In the genomic region with DNA sequence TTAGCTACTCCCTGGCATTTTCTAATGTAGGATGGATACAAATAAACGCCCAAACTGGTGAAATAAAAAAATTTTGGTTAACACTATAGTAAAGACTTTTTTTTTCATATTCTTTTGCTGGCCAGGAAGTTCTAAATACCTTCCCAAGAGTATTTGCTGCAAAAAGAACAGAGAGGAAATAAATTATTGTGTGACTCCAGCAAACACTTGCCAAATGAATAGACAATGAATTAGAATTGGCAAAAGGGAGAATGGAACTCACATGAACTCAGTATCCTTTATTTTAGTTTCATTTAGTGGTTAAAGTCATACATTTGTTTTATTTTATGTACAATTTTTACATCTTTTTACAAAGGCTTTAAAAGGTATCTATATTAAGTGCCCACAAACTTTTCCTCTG, we compare ENCODE assay signal across 17 cellular contexts. TPM values are rescaled to one million over a fixed set of nuclear protein-coding genes. Genes with fewer than 3 reads are reported as not detected.
DNase-seq lines count a peak whose midpoint lies in the region; ATAC-seq and TF ChIP-seq lines count a peak whose summit lies in the region.
"Had no signal": no experiment of that assay in that cellular context is flagged by ENCODE, and none has a peak within 500 bp of the region (broad histone marks: within the 10 kb centered on the region; RNA-seq: fewer than 3 reads in every experiment).

No MANE protein-coding gene starts in this region.

- peak overlapping the region; percentile 54 for H3K27ac ChIP-seq in left ventricle myocardium inferior (replicated peaks)
- H3K27ac ChIP-seq in right atrium auricular region: no peak overlapping the region
- peak overlapping the region in 3 of 4 donors; percentile 52 to 70 (median 58) for H3K27ac ChIP-seq in gastroesophageal sphincter
- peak overlapping the region; percentile 16 for H3K27ac ChIP-seq in neural cell (ENCODE audit: low read length)

- no peaks in the 10 kb centered on the region for H3K9me3 ChIP-seq in left ventricle myocardium inferior (replicated peaks)
- no peaks in the 10 kb centered on the region for H3K9me3 ChIP-seq in right atrium auricular region
- H3K9me3 ChIP-seq in gastroesophageal sphincter: no peaks in the 10 kb centered on the region
- H3K9me3 ChIP-seq in neural cell (ENCODE audit: low read length): no peaks in the 10 kb centered on the region

- no peaks in the 10 kb centered on the region for H3F3A ChIP-seq in neural cell (ENCODE audit: insufficient read depth, low read length, poor library complexity, severe bottlenecking)

- no peaks in the 10 kb centered on the region for H4K20me1 ChIP-seq in neural cell (ENCODE audit: insufficient read depth)

- no peak overlapping the region for H2AFZ ChIP-seq in neural cell (ENCODE audit: low read depth, low read length)

- intact Hi-C loops in left ventricle myocardium inferior (cut with micrococcal nuclease): no loop called here

- no peak overlapping the region for H3K4me2 ChIP-seq in neural cell (ENCODE audit: low read length)
- H3K4me2 ChIP-seq: GM23338 had no signal

- H3K4me3 ChIP-seq in left ventricle myocardium inferior (no peak overlapping the region), right atrium auricular region (no peak overlapping the region), gastroesophageal sphincter (no peak overlapping the region), neural cell (ENCODE audit: low read length) (no peak overlapping the region)
- H3K4me3 ChIP-seq: GM23338 had no signal

- DNase-seq in left ventricle myocardium inferior (no peak), right atrium auricular region (ENCODE audit: low spot score) (no peak), inferior parietal cortex (ENCODE audit: extremely low spot score) (no peak), dermis blood vessel endothelial cell (no peak)
- DNase-seq: C1 segment of cervical spinal cord; Calu3; CD4-positive, alpha-beta memory T cell; COR-L47; DMS53; DMS79 treated with DMSO at 0.1 percent for 48 hours; GF-D8; H9 had no signal

- H3K27me3 ChIP-seq in left ventricle myocardium inferior (ENCODE audit: low read depth) (no peaks in the 10 kb centered on the region), right atrium auricular region (no peaks in the 10 kb centered on the region), gastroesophageal sphincter (no peaks in the 10 kb centered on the region), neural cell (ENCODE audit: insufficient read depth, low read depth, low read length) (no peaks in the 10 kb centered on the region)

- no peak for TF ChIP-seq POLR2A in gastroesophageal sphincter (IDR thresholded peaks at IDR 0.05)

- H3K36me3 ChIP-seq in left ventricle myocardium inferior: no peaks in the 10 kb centered on the region
- H3K36me3 ChIP-seq in right atrium auricular region: no peaks in the 10 kb centered on the region
- no peaks in the 10 kb centered on the region for H3K36me3 ChIP-seq in gastroesophageal sphincter
- no peaks in the 10 kb centered on the region for H3K36me3 ChIP-seq in neural cell (ENCODE audit: insufficient read depth, low read length)

- TF ChIP-seq CTCF in left ventricle myocardium inferior (IDR thresholded peaks at IDR 0.05; ENCODE audit: borderline replicate concordance): no peak
- TF ChIP-seq CTCF in right atrium auricular region (IDR thresholded peaks at IDR 0.05): no peak
- TF ChIP-seq CTCF in gastroesophageal sphincter (IDR thresholded peaks at IDR 0.05): no peak
- TF ChIP-seq CTCF in neural cell (IDR thresholded peaks at IDR 0.05; ENCODE audit: poor library complexity, severe bottlenecking): no peak

- H3K79me2 ChIP-seq in neural cell (replicated peaks; ENCODE audit: insufficient read depth, low read length): no peaks in the 10 kb centered on the region

- H3K4me1 ChIP-seq in left ventricle myocardium inferior: peaks cover 39% of the 10 kb centered on the region
- H3K4me1 ChIP-seq in right atrium auricular region: peaks cover 0 to 21% of the 10 kb centered on the region in 2 donors
- peaks cover 14 to 43% (median 20%) of the 10 kb centered on the region in 3 donors for H3K4me1 ChIP-seq in gastroesophageal sphincter

- no peaks in the 10 kb centered on the region for H3K9me2 ChIP-seq in neural cell (ENCODE audit: insufficient read depth, low read length)

- no peak overlapping the region for H3K9ac ChIP-seq in neural cell (ENCODE audit: low read length)

- ATAC-seq in gastroesophageal sphincter: no peak
- ATAC-seq: GM23338, HCT116 had no signal

- TF ChIP-seq RAD21 in neural cell (conservative IDR thresholded peaks at IDR 0.05): no peak

- WGBS in gastroesophageal sphincter (ENCODE audit: low coverage in 1 of 2), 2 donors: 61 to 67% methylated on average over 1 of the region's 1 CpG

- TF ChIP-seq EP300 in gastroesophageal sphincter (IDR thresholded peaks at IDR 0.05): no peak
- no peak for TF ChIP-seq EP300 in neural cell (conservative IDR thresholded peaks at IDR 0.05; ENCODE audit: poor library complexity, severe bottlenecking)

TF ChIP-seq in neural cell, 6 proteins besides CTCF, POLR2A, EP300 and RAD21:
- no peak for TF ChIP-seq EZH2 (IDR thresholded peaks at IDR 0.05; ENCODE audit: borderline replicate concordance, insufficient read depth, low read length, poor library complexity, severe bottlenecking)
- TF ChIP-seq POLR2AphosphoS5 (IDR thresholded peaks at IDR 0.05): no peak
- TF ChIP-seq SMC3 (conservative IDR thresholded peaks at IDR 0.05; ENCODE audit: poor library complexity): no peak
- TF ChIP-seq, protein P1, sequence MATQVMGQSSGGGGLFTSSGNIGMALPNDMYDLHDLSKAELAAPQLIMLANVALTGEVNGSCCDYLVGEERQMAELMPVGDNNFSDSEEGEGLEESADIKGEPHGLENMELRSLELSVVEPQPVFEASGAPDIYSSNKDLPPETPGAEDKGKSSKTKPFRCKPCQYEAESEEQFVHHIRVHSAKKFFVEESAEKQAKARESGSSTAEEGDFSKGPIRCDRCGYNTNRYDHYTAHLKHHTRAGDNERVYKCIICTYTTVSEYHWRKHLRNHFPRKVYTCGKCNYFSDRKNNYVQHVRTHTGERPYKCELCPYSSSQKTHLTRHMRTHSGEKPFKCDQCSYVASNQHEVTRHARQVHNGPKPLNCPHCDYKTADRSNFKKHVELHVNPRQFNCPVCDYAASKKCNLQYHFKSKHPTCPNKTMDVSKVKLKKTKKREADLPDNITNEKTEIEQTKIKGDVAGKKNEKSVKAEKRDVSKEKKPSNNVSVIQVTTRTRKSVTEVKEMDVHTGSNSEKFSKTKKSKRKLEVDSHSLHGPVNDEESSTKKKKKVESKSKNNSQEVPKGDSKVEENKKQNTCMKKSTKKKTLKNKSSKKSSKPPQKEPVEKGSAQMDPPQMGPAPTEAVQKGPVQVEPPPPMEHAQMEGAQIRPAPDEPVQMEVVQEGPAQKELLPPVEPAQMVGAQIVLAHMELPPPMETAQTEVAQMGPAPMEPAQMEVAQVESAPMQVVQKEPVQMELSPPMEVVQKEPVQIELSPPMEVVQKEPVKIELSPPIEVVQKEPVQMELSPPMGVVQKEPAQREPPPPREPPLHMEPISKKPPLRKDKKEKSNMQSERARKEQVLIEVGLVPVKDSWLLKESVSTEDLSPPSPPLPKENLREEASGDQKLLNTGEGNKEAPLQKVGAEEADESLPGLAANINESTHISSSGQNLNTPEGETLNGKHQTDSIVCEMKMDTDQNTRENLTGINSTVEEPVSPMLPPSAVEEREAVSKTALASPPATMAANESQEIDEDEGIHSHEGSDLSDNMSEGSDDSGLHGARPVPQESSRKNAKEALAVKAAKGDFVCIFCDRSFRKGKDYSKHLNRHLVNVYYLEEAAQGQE (IDR thresholded peaks at IDR 0.05; ENCODE audit: borderline replicate concordance): no peak
- TF ChIP-seq TAF1 (IDR thresholded peaks at IDR 0.05; ENCODE audit: low read depth): no peak
- no peak for TF ChIP-seq MXI1 (conservative IDR thresholded peaks at IDR 0.05; ENCODE audit: poor library complexity, severe bottlenecking)
TF ChIP-seq in neural cell: peak in this region for 0.

RNA-seq across cellular contexts. Expression of a gene that starts 58.1 kb away (rescaled TPM):
- total RNA-seq in left ventricle myocardium inferior: 2.3 TPM
- total RNA-seq in right atrium auricular region: 1 to 10 TPM; 4.7 to 6.0 TPM
- total RNA-seq in gastroesophageal sphincter: 10 to 100 TPM in 1 of 4 donors, 1 to 10 TPM in 3; 3.8 to 12.3 (median 6.6) TPM
- polyA plus RNA-seq in neural cell: 2.2 and 2.5 TPM in 2 replicates
- polyA minus RNA-seq in neural cell: 1.7 and 2.0 TPM in 2 replicates
- total RNA-seq in dermis blood vessel endothelial cell: 10.9 and 14.1 TPM in 2 replicates
- total RNA-seq: G401 had no signal

RNA-seq across cellular contexts. Expression of a gene that starts 58.3 kb away (rescaled TPM):
- 2.0 TPM for total RNA-seq in left ventricle myocardium inferior
- total RNA-seq in right atrium auricular region: 1 to 10 TPM; 2.3 to 3.5 TPM
- total RNA-seq in gastroesophageal sphincter: 1 to 10 TPM; 3.6 to 5.3 (median 4.0) TPM
- polyA plus RNA-seq in neural cell: 0.14 and 0.79 TPM in 2 replicates
- polyA minus RNA-seq in neural cell: 3.4 and 4.4 TPM in 2 replicates
- total RNA-seq in dermis blood vessel endothelial cell: 0.68 and 5.4 TPM in 2 replicates
- total RNA-seq: G401 had no signal

Comparison
In these comparisons a context has a peak if more than half of its experiments do, and no peak if none do; other contexts are left out.
1. H3K27ac ChIP-seq: peak in left ventricle myocardium inferior (single experiment), gastroesophageal sphincter (3 of 4) and neural cell (single experiment); none in right atrium auricular region (0 of 2).